18 cellular contexts compared by ENCODE assay signal in the genomic region with DNA sequence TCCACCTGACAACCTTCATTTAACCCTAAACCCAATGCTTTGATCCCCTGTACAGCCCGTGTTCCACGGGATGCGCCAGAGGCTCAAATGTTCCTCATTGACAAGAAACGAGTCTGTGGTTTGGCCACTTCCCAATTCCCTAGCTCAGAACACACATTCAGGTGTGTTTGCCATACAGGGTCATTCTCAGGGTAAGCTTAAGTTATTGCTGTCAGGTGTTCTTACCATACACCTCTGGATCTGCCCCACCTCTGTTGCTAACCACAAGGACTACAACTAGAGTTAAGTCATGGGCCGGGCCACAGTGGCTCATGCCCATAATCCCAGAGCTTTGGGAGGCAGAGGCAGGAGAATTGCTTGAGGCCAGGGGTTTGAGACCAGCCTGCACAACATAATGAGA. TPM values are rescaled to one million over a fixed set of nuclear protein-coding genes. Genes with fewer than 3 reads are reported as not detected.
A peak's percentile ranks its signal among the peaks of the same experiment; 100 is the strongest.
DNase-seq lines count a peak whose midpoint lies in the region; FAIRE-seq and TF ChIP-seq lines count a peak whose summit lies in the region.
"Had no signal": no experiment of that assay in that cellular context is flagged by ENCODE, and none has a peak within 500 bp of the region (broad histone marks: within the 10 kb centered on the region; RNA-seq: fewer than 3 reads in every experiment).

No MANE protein-coding gene starts in this region.

- TF ChIP-seq CTCF in colonic mucosa (IDR thresholded peaks at IDR 0.05) (no peak), progenitor cell of endocrine pancreas (IDR thresholded peaks at IDR 0.05; ENCODE audit: unreplicated experiment) (no peak), CD14-positive monocyte (IDR thresholded peaks at IDR 0.05) (no peak)

- H3K4me1 Mint-ChIP-seq in progenitor cell of endocrine pancreas (ENCODE audit: low read depth): peaks cover 13% of the 10 kb centered on the region
- no peaks in the 10 kb centered on the region for H3K4me1 Mint-ChIP-seq in CD14-positive monocyte
- H3K4me1 Mint-ChIP-seq: naive thymus-derived CD8-positive, alpha-beta T cell had no signal

- no peak for TF ChIP-seq POLR2A in GM12891 (IDR thresholded peaks at IDR 0.05; ENCODE audit: low read depth, low read length)

- intact Hi-C loops in colonic mucosa (cut with DNase I) (no loop called here), CD14-positive monocyte (cut with micrococcal nuclease) (no loop called here)

- H3K36me3 Mint-ChIP-seq in progenitor cell of endocrine pancreas (ENCODE audit: insufficient read depth) (no peaks in the 10 kb centered on the region), CD14-positive monocyte (no peaks in the 10 kb centered on the region)

- no peak overlapping the region for H3K4me3 Mint-ChIP-seq in progenitor cell of endocrine pancreas (ENCODE audit: low read depth)
- no peak overlapping the region for H3K4me3 Mint-ChIP-seq in CD14-positive monocyte
- H3K4me3 Mint-ChIP-seq: naive thymus-derived CD8-positive, alpha-beta T cell had no signal

- H3K27me3 ChIP-seq in colonic mucosa: no peaks in the 10 kb centered on the region

- FAIRE-seq in GM12891 (lab: Jason Lieb, UNC): no peak
- FAIRE-seq: G401.6 had no signal

- no peaks in the 10 kb centered on the region for H3K36me3 ChIP-seq in colonic mucosa

- H3K9me3 ChIP-seq in colonic mucosa: no peaks in the 10 kb centered on the region

- H3K27ac Mint-ChIP-seq in progenitor cell of endocrine pancreas (peak overlapping the region; percentile 76), CD14-positive monocyte (no peak overlapping the region)
- H3K27ac Mint-ChIP-seq: naive thymus-derived CD8-positive, alpha-beta T cell had no signal

- H3K9ac ChIP-seq in colonic mucosa (ENCODE audit: low read depth in 2 of 2, low read length in 2 of 2): no peak overlapping the region

- no peak overlapping the region for H3K27ac ChIP-seq in colonic mucosa
- H3K27ac ChIP-seq: skin epidermis had no signal

- peak; percentile 100 for DNase-seq in HT-29 (ENCODE audit: low spot score)
- peak; percentile 43 for DNase-seq in NCI-H2196 treated with DMSO at 0.1 percent for 48 hours (lab: John Stamatoyannopoulos, UW; ENCODE audit: unreplicated experiment)
- peak; percentile 89 for DNase-seq in colonic mucosa
- no peak for DNase-seq in progenitor cell of endocrine pancreas (ENCODE audit: low spot score, unreplicated experiment)
- DNase-seq in CD14-positive monocyte (ENCODE audit: low spot score): no peak
- DNase-seq in GM12891 (ENCODE audit: insufficient read length, low spot score): no peak
- DNase-seq in activated CD4-positive, alpha-beta T cell treated with anti-CD3 and anti-CD28 coated beads, Interleukin-2, amount 50 U/mL, for 4 hours: no peak
- DNase-seq: activated CD4-positive, alpha-beta T cell treated with anti-CD3 and anti-CD28 coated beads for 48 hours; activated CD8-positive, alpha-beta memory T cell treated with anti-CD3 and anti-CD28 coated beads, Interleukin-2, amount 50 U/mL, for 48 hours; activated gamma-delta T cell; COR-L47; naive thymus-derived CD8-positive, alpha-beta T cell; NCI-H146; NCI-H526 treated with DMSO at 0.1 percent for 48 hours; stimulated activated CD4-positive, alpha-beta T cell treated with anti-CD3 and anti-CD28 coated beads, Interleukin-4, amount 100 ng/mL, for 4 hours; substantia nigra had no signal

- H3K9me3 Mint-ChIP-seq in progenitor cell of endocrine pancreas (ENCODE audit: low read depth): peaks cover 13% of the 10 kb centered on the region
- peaks cover 2 to 11% (median 8%) of the 10 kb centered on the region in 7 donors for H3K9me3 Mint-ChIP-seq in CD14-positive monocyte

- no peaks in the 10 kb centered on the region for H3K4me1 ChIP-seq in colonic mucosa

- H3K4me3 ChIP-seq in colonic mucosa: no peak overlapping the region
- H3K4me3 ChIP-seq: skin epidermis had no signal

- H3K27me3 Mint-ChIP-seq in progenitor cell of endocrine pancreas (no peaks in the 10 kb centered on the region), CD14-positive monocyte (ENCODE audit: low read depth in 3 of 3) (peaks cover 0 to 10% (median 0%) of the 10 kb centered on the region in 3 donors)
- H3K27me3 Mint-ChIP-seq: naive thymus-derived CD8-positive, alpha-beta T cell had no signal

TF ChIP-seq in GM12891, 5 proteins besides CTCF, POLR2A, EP300 and RAD21:
- TF ChIP-seq TAF1 (IDR thresholded peaks at IDR 0.05; ENCODE audit: low read depth, low read length) (no peak), POLR2AphosphoS5 (IDR thresholded peaks at IDR 0.05; ENCODE audit: low read depth, low read length) (no peak), POU2F2 (IDR thresholded peaks at IDR 0.05; ENCODE audit: low read depth, low read length) (no peak), SPI1 (IDR thresholded peaks at IDR 0.05; ENCODE audit: low read depth, low read length) (no peak), PAX5 (IDR thresholded peaks at IDR 0.05; ENCODE audit: insufficient read depth, low read length, severe bottlenecking) (no peak)

RNA-seq across cellular contexts. Expression of gene POLD3, which starts 45.6 kb away (rescaled TPM):
- 17.8 and 18.4 TPM in 2 replicates for total RNA-seq in HT-29 (2014; rRNA removed; shearing (Covaris generic))
- total RNA-seq in colonic mucosa: 10 to 100 TPM; 20.0 to 33.9 TPM
- total RNA-seq in progenitor cell of endocrine pancreas: 26.6 and 27.9 TPM in 2 replicates
- polyA plus RNA-seq in CD14-positive monocyte: 10 to 100 TPM; 26.2 to 29.9 TPM
- 15.9 TPM for polyA plus RNA-seq in GM12891 (2012; ENCODE audit: low read depth, missing spikeins)

RNA-seq across cellular contexts. Expression of gene LIPT2, which starts 53.2 kb away (rescaled TPM):
- total RNA-seq in HT-29 (2014; rRNA removed; shearing (Covaris generic)): 27.2 and 29.1 TPM in 2 replicates
- total RNA-seq in colonic mucosa (1 to 10 TPM; 3.9 to 4.4 TPM), progenitor cell of endocrine pancreas (8.8 and 9.1 TPM in 2 replicates)
- polyA plus RNA-seq in CD14-positive monocyte: 1 to 10 TPM; 4.4 to 5.1 TPM
- polyA plus RNA-seq in GM12891 (2012; ENCODE audit: low read depth, missing spikeins): 2.2 TPM

Comparison
In these comparisons a context has a peak if more than half of its experiments do, and no peak if none do; other contexts are left out.
1. DNase-seq: peak in HT-29 (single experiment), NCI-H2196 treated with DMSO at 0.1 percent for 48 hours (single experiment) and colonic mucosa (single experiment); none in progenitor cell of endocrine pancreas (single experiment), CD14-positive monocyte (single experiment), GM12891 (single experiment) and activated CD4-positive, alpha-beta T cell treated with anti-CD3 and anti-CD28 coated beads, Interleukin-2, amount 50 U/mL, for 4 hours (0 of 2).